In the genomic region with DNA sequence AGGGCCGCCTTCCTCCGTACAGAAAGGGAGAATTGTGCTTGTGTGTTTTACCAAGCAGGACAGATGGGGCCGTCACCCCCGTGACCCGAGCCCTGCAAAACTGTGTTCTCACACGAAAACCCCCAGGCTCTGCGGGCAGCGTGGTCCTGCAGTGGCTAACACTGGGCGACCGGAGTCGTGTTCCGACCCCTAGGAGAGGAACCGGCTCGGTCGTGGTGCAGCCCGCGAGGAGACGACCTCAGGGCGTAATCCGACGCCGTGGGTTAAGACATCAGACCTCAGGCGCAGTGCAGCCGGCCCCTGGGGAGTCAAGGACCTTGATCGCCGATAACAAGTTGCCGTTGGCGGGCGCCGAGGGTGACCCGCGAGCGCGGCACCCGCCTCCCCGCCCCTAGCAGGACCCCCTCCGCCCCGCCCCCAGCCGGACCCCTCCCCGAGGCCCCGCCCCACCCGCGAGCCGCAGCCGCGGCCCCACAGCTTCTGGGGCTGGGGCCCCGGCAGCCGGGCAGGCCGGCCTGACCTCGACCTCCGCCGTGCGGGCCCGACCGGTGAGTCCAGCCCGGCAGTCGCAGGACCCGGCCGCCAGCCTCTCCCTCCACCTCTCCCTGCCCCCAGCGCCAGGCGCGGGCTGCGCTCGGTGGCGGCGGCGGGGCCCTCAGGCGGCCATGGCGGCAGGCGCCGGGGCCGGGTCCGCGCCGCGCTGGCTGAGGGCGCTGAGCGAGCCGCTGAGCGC, we compare ENCODE assay signal across 9 cellular contexts. TPM values are rescaled to one million over a fixed set of nuclear protein-coding genes. Genes with fewer than 3 reads are reported as not detected.
DNase-seq lines count a peak whose midpoint lies in the region; ATAC-seq, FAIRE-seq and TF ChIP-seq lines count a peak whose summit lies in the region.
"Had no signal": no experiment of that assay in that cellular context is flagged by ENCODE, and none has a peak within 500 bp of the region (broad histone marks: within the 10 kb centered on the region; RNA-seq: fewer than 3 reads in every experiment).

A gene (plus strand): TSS at position 444 of the 733 bp plus-strand sequence. CDS start 222 bp downstream, at position 666.

- H2AFZ ChIP-seq in mammary epithelial cell (ENCODE audit: low read depth, low read length) (peak within 1 kb of the TSS; percentile 90), keratinocyte (ENCODE audit: control insufficient read depth, low read length) (peak within 1 kb of the TSS; percentile 94)

- DNase-seq in NCI-H1436 (lab: John Stamatoyannopoulos, UW) (peak; percentile 70), NCI-H1436 treated with DMSO at 0.1 percent for 48 hours (lab: John Stamatoyannopoulos, UW) (no peak), NCI-H1930 (lab: John Stamatoyannopoulos, UW) (peak; percentile 46 to 55), WERI-Rb-1 (peak; percentile 88), mammary epithelial cell (peak; percentile 16), keratinocyte (ENCODE audit: low read depth, low spot score) (no peak)
- peak; percentile 30 to 49 for DNase-seq in stimulated activated CD4-positive, alpha-beta T cell treated with anti-CD3 and anti-CD28 coated beads, Interleukin-15, amount 100 ng/mL, for 48 hours (ENCODE audit: low read depth in 2 of 2)

- intact Hi-C loops in mammary epithelial cell (cut with micrococcal nuclease): no loop called here

- H3K4me3 ChIP-seq in WERI-Rb-1 (ENCODE audit: low read depth, low read length) (peak within 1 kb of the TSS; percentile 71), mammary epithelial cell (replicated peaks in 1 of 3; ENCODE audit: insufficient read depth in 1 of 3, low read depth in 2 of 3, low read length in 3 of 3) (peak within 1 kb of the TSS; percentile 70 to 94 (median 74)), keratinocyte (ENCODE audit: control insufficient read depth in 2 of 3, extremely low read depth in 1 of 3, insufficient read depth in 2 of 3, low read depth in 1 of 3, low read length in 3 of 3) (peak within 1 kb of the TSS; percentile 75 to 79 (median 77))

- H3K9ac ChIP-seq in mammary epithelial cell (ENCODE audit: insufficient read depth, low read length) (peak within 1 kb of the TSS; percentile 56), keratinocyte (ENCODE audit: control insufficient read depth, extremely low read depth, insufficient read depth, low read length) (peak within 1 kb of the TSS; percentile 78)

- no peaks in the 10 kb centered on the region for H3K27me3 ChIP-seq in WERI-Rb-1 (ENCODE audit: insufficient read depth, low read depth, severe bottlenecking)
- no peaks in the 10 kb centered on the region for H3K27me3 ChIP-seq in mammary epithelial cell (ENCODE audit: insufficient read depth, low read length)
- no peaks in the 10 kb centered on the region for H3K27me3 ChIP-seq in keratinocyte (ENCODE audit: control insufficient read depth, extremely low read depth, insufficient read depth, low read length)

- BruUV-seq in mammary epithelial cell (replicated peaks; lab: Mats Ljungman, UMichigan): no TSS peak

- WGBS in mammary epithelial cell (ENCODE audit: low coverage, missing lambda C conversion rate): 1% methylated on average over 11 of the region's 80 CpGs

- dilution Hi-C loops in mammary epithelial cell (cut with HindIII; ENCODE audit: low sequenced_read_pairs): no loop called here
- dilution Hi-C loops in keratinocyte (cut with MboI; ENCODE audit: extremely low pct_ligation_motif_present, low sequenced_read_pairs): no loop called here

- H3K36me3 ChIP-seq in WERI-Rb-1 (no peaks in the 10 kb centered on the region), mammary epithelial cell (ENCODE audit: insufficient read depth, low read length) (no peaks in the 10 kb centered on the region), keratinocyte (ENCODE audit: control insufficient read depth in 2 of 2, extremely low read depth in 1 of 2, insufficient read depth in 2 of 2, low read length in 2 of 2) (no peaks in the 10 kb centered on the region)

- H3K27ac ChIP-seq in WERI-Rb-1 (peak within 1 kb of the TSS; percentile 94), mammary epithelial cell (ENCODE audit: insufficient read depth, low read depth, low read length) (no peak within 1 kb of the TSS), keratinocyte (ENCODE audit: control insufficient read depth, insufficient read depth, low read length) (peak within 1 kb of the TSS; percentile 38)

- peak; percentile 62 for ATAC-seq in HG02763 (IDR thresholded peaks at IDR 0.05; ENCODE audit: unreplicated experiment)

- FAIRE-seq in keratinocyte (lab: Jason Lieb, UNC): no peak
- FAIRE-seq: A204.1 had no signal

- in situ Hi-C loops in mammary epithelial cell (cut with MboI; ENCODE audit: low sequenced_read_pairs in 2 of 2): no loop called here

- H4K20me1 ChIP-seq in mammary epithelial cell (ENCODE audit: insufficient read depth, low read length): no peaks in the 10 kb centered on the region
- H4K20me1 ChIP-seq in keratinocyte (ENCODE audit: control insufficient read depth, extremely low read depth, insufficient read depth, low read length): no peaks in the 10 kb centered on the region

- peaks cover 29% of the 10 kb centered on the region for H3K79me2 ChIP-seq in mammary epithelial cell (ENCODE audit: insufficient read depth, low read length)
- H3K79me2 ChIP-seq in keratinocyte (ENCODE audit: control insufficient read depth, insufficient read depth, low read length): peaks cover 5% of the 10 kb centered on the region

- no peaks in the 10 kb centered on the region for H3K9me1 ChIP-seq in keratinocyte (ENCODE audit: control insufficient read depth, extremely low read depth, insufficient read depth, low read length)

- CTCF ChIA-PET in mammary epithelial cell (lab: Charles Lee; ENCODE audit: low non-redundant PET): no interaction called here

- H3K4me2 ChIP-seq in mammary epithelial cell (ENCODE audit: insufficient read depth, low read depth, low read length): peak within 1 kb of the TSS; percentile 99
- H3K4me2 ChIP-seq in keratinocyte (ENCODE audit: control insufficient read depth, extremely low read depth, insufficient read depth, low read depth, low read length): peak within 1 kb of the TSS; percentile 81

- peaks cover 17% of the 10 kb centered on the region for H3K4me1 ChIP-seq in mammary epithelial cell (ENCODE audit: insufficient read depth, low read length)
- H3K4me1 ChIP-seq in keratinocyte (ENCODE audit: control insufficient read depth, extremely low read depth, insufficient read depth, low read length): peaks cover 10% of the 10 kb centered on the region

- H3K9me3 ChIP-seq in WERI-Rb-1 (ENCODE audit: severe bottlenecking): no peaks in the 10 kb centered on the region
- H3K9me3 ChIP-seq in mammary epithelial cell (replicated peaks; ENCODE audit: insufficient read depth, low read length): no peaks in the 10 kb centered on the region
- H3K9me3 ChIP-seq in keratinocyte (ENCODE audit: control insufficient read depth, low read depth, low read length): no peaks in the 10 kb centered on the region

- TF ChIP-seq CTCF in WERI-Rb-1 (IDR thresholded peaks at IDR 0.05; ENCODE audit: low read depth, low read length): no peak
- no peak for TF ChIP-seq CTCF in mammary epithelial cell (conservative IDR thresholded peaks at IDR 0.05 in 1 of 2, IDR thresholded peaks at IDR 0.05 in 1 of 2; ENCODE audit: extremely low read depth in 1 of 2, insufficient read depth in 1 of 2, low read depth in 1 of 2, low read length in 2 of 2)
- TF ChIP-seq CTCF in keratinocyte (optimal IDR thresholded peaks at IDR 0.05 in 1 of 3, IDR thresholded peaks at IDR 0.05 in 1 of 3, conservative IDR thresholded peaks at IDR 0.05 in 1 of 3; ENCODE audit: extremely low read depth in 1 of 3, insufficient read depth in 2 of 3, low read length in 3 of 3): no peak

RNA-seq across cellular contexts. Expression of the gene that starts here (rescaled TPM):
- 10 to 100 TPM; 16.5 to 17.2 TPM for total RNA-seq in mammary epithelial cell
- polyA plus RNA-seq in mammary epithelial cell (10.7 TPM), keratinocyte (4.7 to 12.7 TPM (median 7.8 TPM) in 3 replicates)
- polyA minus RNA-seq in mammary epithelial cell (17.9 TPM), keratinocyte (3.5 to 4.9 TPM (median 4.3 TPM) in 3 replicates)
- not detected for polyA plus RNA-seq in keratinocyte (2011; ENCODE audit: low read depth)
- 5.6 and 12.0 TPM in 2 replicates for polyA plus RNA-seq in keratinocyte (2011; cell fraction: cytosol; rRNA removed)
- polyA plus RNA-seq in keratinocyte (2011; cell fraction: nucleus; rRNA removed): 3.1 and 4.2 TPM in 2 replicates
- polyA plus RNA-seq in keratinocyte (2012; ENCODE audit: low replicate concordance): 1.3 and 10.8 TPM in 2 replicates
- polyA minus RNA-seq in keratinocyte (2011; cell fraction: cytosol; rRNA and poly(A)+ RNA removed): 5.8 TPM
- 2.0 and 3.3 TPM in 2 replicates for polyA minus RNA-seq in keratinocyte (2011; cell fraction: nucleus; rRNA and poly(A)+ RNA removed)

Comparison
In these comparisons a context has a peak if more than half of its experiments do, and no peak if none do; other contexts are left out.
1. DNase-seq: peak in NCI-H1436 (single experiment), NCI-H1930 (2 of 2), WERI-Rb-1 (single experiment), mammary epithelial cell (single experiment) and stimulated activated CD4-positive, alpha-beta T cell treated with anti-CD3 and anti-CD28 coated beads, Interleukin-15, amount 100 ng/mL, for 48 hours (2 of 2); none in NCI-H1436 treated with DMSO at 0.1 percent for 48 hours (single experiment) and keratinocyte (single experiment).
2. Peak in every context shown above with its lines, with median percentiles within 50 percentile points of each other: H3K4me3 ChIP-seq.